In genomic region chr2:226048625-226049024, GRCh38 we compare ENCODE assay signal across 12 cellular contexts.
DNase-seq lines count a peak whose midpoint lies in the region; ATAC-seq and TF ChIP-seq lines count a peak whose summit lies in the region.
"Had no signal": no experiment of that assay in that cellular context is flagged by ENCODE, and none has a peak within 500 bp of the region (broad histone marks: within the 10 kb centered on the region; RNA-seq: fewer than 3 reads in every experiment).

No MANE protein-coding gene starts in this region.

- H3K79me2 ChIP-seq in GM23338 (replicated peaks; ENCODE audit: insufficient read depth), result no peaks in the 10 kb centered on the region
- no peaks in the 10 kb centered on the region for H3K79me2 ChIP-seq in osteoblast (ENCODE audit: insufficient read depth, low read length)

- peaks cover 6% of the 10 kb centered on the region; the same call in 2 of the 3 replicates for H3K4me1 Mint-ChIP-seq in GM23338
- H3K4me1 Mint-ChIP-seq: stimulated activated naive B cell treated with anti-CD40 and anti-IgM and Interleukin-4, amounts not matched to agents 10 μg/mL and 1 μg/mL and 100 μg/mL, for 72 hours had no signal

- TF ChIP-seq CTCF in GM23338 (conservative IDR thresholded peaks at IDR 0.05; ENCODE audit: low read depth in 2 of 2) (no peak), osteoblast (IDR thresholded peaks at IDR 0.05; ENCODE audit: extremely low read depth, low read depth, low read length) (no peak), omental fat pad (IDR thresholded peaks at IDR 0.05) (no peak)

- no peak overlapping the region for H2AFZ ChIP-seq in GM23338
- peak overlapping the region; percentile 55 for H2AFZ ChIP-seq in osteoblast (ENCODE audit: low read length)

- H3K36me3 ChIP-seq in GM23338 (ENCODE audit: insufficient read depth) (no peaks in the 10 kb centered on the region), SJCRH30 (no peaks in the 10 kb centered on the region), osteoblast (ENCODE audit: insufficient read depth, low read length) (no peaks in the 10 kb centered on the region)

- no peaks in the 10 kb centered on the region for H3K9me3 Mint-ChIP-seq in GM23338
- H3K9me3 Mint-ChIP-seq: activated naive CD4-positive, alpha-beta T cell treated with anti-CD3 and anti-CD28 coated beads for 36 hours; stimulated activated naive B cell treated with anti-CD40 and anti-IgM and Interleukin-4, amounts not matched to agents 10 μg/mL and 1 μg/mL and 100 μg/mL, for 72 hours had no signal

- H3K9me3 ChIP-seq in SJCRH30 (replicated peaks), result peaks cover 8% of the 10 kb centered on the region; the same call in 1 of the 2 replicates
- no peaks in the 10 kb centered on the region for H3K9me3 ChIP-seq in osteoblast (ENCODE audit: low read depth, low read length)

- H3K4me2 ChIP-seq in GM23338, result no peak overlapping the region
- peak overlapping the region; percentile 62 for H3K4me2 ChIP-seq in osteoblast (ENCODE audit: insufficient read depth, low read length)

- TF ChIP-seq POLR2A in erythroblast (IDR thresholded peaks at IDR 0.05; ENCODE audit: low read length), result no peak

- DNase-seq in GM23338 (ENCODE audit: low spot score) (peak; percentile 71), SJCRH30 (peak; percentile 48 to 67), fibroblast of peridontal ligament (ENCODE audit: extremely low read depth) (peak; percentile 91), osteoblast (ENCODE audit: insufficient read length, low spot score, missing footprints) (peak; percentile 26), erythroblast (lab: John Stamatoyannopoulos, UW) (no peak), omental fat pad (ENCODE audit: low spot score) (no peak)
- DNase-seq: activated naive CD4-positive, alpha-beta T cell treated with anti-CD3 and anti-CD28 coated beads for 36 hours; MV-4-11; stimulated activated naive B cell treated with anti-CD40 and anti-IgM and Interleukin-4, amounts not matched to agents 10 μg/mL and 1 μg/mL and 100 μg/mL, for 72 hours had no signal

- no peaks in the 10 kb centered on the region for H3K36me3 Mint-ChIP-seq in GM23338 (ENCODE audit: low read depth)
- H3K36me3 Mint-ChIP-seq: stimulated activated naive B cell treated with anti-CD40 and anti-IgM and Interleukin-4, amounts not matched to agents 10 μg/mL and 1 μg/mL and 100 μg/mL, for 72 hours had no signal

- peaks cover 2% of the 10 kb centered on the region; the same call in 1 of the 2 replicates for H3K9me2 ChIP-seq in GM23338 (ENCODE audit: insufficient read depth)

- no peaks in the 10 kb centered on the region for H3K27me3 Mint-ChIP-seq in GM23338 (ENCODE audit: insufficient read depth, low read depth, poor library complexity)

- H4K20me1 ChIP-seq in GM23338 (replicated peaks; ENCODE audit: insufficient read depth) (no peaks in the 10 kb centered on the region), osteoblast (ENCODE audit: insufficient read depth, low read length) (no peaks in the 10 kb centered on the region)

- H3K4me1 ChIP-seq in GM23338 (ENCODE audit: insufficient read depth), result no peaks in the 10 kb centered on the region
- H3K4me1 ChIP-seq in SJCRH30, result peaks cover 4% of the 10 kb centered on the region; the same call in 1 of the 2 replicates
- peaks cover 7% of the 10 kb centered on the region for H3K4me1 ChIP-seq in osteoblast (ENCODE audit: insufficient read depth, low read length)

- H3K4me3 ChIP-seq in GM23338, result no peak overlapping the region
- H3K4me3 ChIP-seq in SJCRH30, result no peak overlapping the region
- peak overlapping the region; percentile 9 for H3K4me3 ChIP-seq in osteoblast (ENCODE audit: insufficient read depth, low read length)

- H3K27ac Mint-ChIP-seq in GM23338, result no peak overlapping the region
- H3K27ac Mint-ChIP-seq: activated naive CD4-positive, alpha-beta T cell treated with anti-CD3 and anti-CD28 coated beads for 36 hours; stimulated activated naive B cell treated with anti-CD40 and anti-IgM and Interleukin-4, amounts not matched to agents 10 μg/mL and 1 μg/mL and 100 μg/mL, for 72 hours had no signal

- H3K4me3 Mint-ChIP-seq in GM23338, result no peak overlapping the region
- H3K4me3 Mint-ChIP-seq: activated naive CD4-positive, alpha-beta T cell treated with anti-CD3 and anti-CD28 coated beads for 36 hours; stimulated activated naive B cell treated with anti-CD40 and anti-IgM and Interleukin-4, amounts not matched to agents 10 μg/mL and 1 μg/mL and 100 μg/mL, for 72 hours had no signal

- no peak overlapping the region for H3K27ac ChIP-seq in GM23338 (ENCODE audit: low read depth)
- no peak overlapping the region for H3K27ac ChIP-seq in SJCRH30
- peak overlapping the region; percentile 32 for H3K27ac ChIP-seq in osteoblast (ENCODE audit: low read depth, low read length)
- H3K27ac ChIP-seq: epithelial cell of prostate had no signal

- ATAC-seq in GM23338, result peak; percentile 81
- no peak for ATAC-seq in HG03108 (IDR thresholded peaks at IDR 0.05; ENCODE audit: unreplicated experiment)
- no peak for ATAC-seq in omental fat pad (ENCODE audit: low FRiP score)
- ATAC-seq in HG03565 (IDR thresholded peaks at IDR 0.05; ENCODE audit: unreplicated experiment), result no peak
- ATAC-seq: stimulated activated naive B cell treated with anti-CD40 and anti-IgM and Interleukin-4, amounts not matched to agents 10 μg/mL and 1 μg/mL and 100 μg/mL, for 72 hours had no signal

- no peaks in the 10 kb centered on the region for H3F3A ChIP-seq in GM23338 (replicated peaks; ENCODE audit: low read depth)

- H3K27me3 ChIP-seq in GM23338 (ENCODE audit: insufficient read depth) (no peaks in the 10 kb centered on the region), SJCRH30 (no peaks in the 10 kb centered on the region), osteoblast (ENCODE audit: insufficient read depth, low read length) (no peaks in the 10 kb centered on the region)

TF ChIP-seq in GM23338, 12 proteins besides CTCF, POLR2A, EP300 and RAD21 (continues in another document):
- TF ChIP-seq EZH2 (IDR thresholded peaks at IDR 0.05; ENCODE audit: low read depth, unreplicated experiment) (no peak), CREB1 (CRISPR knock-in tag; IDR thresholded peaks at IDR 0.05; ENCODE audit: low read depth) (no peak)
- TF ChIP-seq, protein P1, sequence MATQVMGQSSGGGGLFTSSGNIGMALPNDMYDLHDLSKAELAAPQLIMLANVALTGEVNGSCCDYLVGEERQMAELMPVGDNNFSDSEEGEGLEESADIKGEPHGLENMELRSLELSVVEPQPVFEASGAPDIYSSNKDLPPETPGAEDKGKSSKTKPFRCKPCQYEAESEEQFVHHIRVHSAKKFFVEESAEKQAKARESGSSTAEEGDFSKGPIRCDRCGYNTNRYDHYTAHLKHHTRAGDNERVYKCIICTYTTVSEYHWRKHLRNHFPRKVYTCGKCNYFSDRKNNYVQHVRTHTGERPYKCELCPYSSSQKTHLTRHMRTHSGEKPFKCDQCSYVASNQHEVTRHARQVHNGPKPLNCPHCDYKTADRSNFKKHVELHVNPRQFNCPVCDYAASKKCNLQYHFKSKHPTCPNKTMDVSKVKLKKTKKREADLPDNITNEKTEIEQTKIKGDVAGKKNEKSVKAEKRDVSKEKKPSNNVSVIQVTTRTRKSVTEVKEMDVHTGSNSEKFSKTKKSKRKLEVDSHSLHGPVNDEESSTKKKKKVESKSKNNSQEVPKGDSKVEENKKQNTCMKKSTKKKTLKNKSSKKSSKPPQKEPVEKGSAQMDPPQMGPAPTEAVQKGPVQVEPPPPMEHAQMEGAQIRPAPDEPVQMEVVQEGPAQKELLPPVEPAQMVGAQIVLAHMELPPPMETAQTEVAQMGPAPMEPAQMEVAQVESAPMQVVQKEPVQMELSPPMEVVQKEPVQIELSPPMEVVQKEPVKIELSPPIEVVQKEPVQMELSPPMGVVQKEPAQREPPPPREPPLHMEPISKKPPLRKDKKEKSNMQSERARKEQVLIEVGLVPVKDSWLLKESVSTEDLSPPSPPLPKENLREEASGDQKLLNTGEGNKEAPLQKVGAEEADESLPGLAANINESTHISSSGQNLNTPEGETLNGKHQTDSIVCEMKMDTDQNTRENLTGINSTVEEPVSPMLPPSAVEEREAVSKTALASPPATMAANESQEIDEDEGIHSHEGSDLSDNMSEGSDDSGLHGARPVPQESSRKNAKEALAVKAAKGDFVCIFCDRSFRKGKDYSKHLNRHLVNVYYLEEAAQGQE (IDR thresholded peaks at IDR 0.05; ENCODE audit: unreplicated experiment), result no peak

Comparison
In these comparisons a context has a peak if more than half of its experiments do, and no peak if none do; other contexts are left out.
1. DNase-seq: peak in GM23338 (single experiment), SJCRH30 (2 of 2), fibroblast of peridontal ligament (single experiment) and osteoblast (single experiment); none in erythroblast (0 of 2) and omental fat pad (single experiment).